Comparison of ENCODE assay signal across 11 cellular contexts in genomic region chr18:58992301-58993231, GRCh38.
DNase-seq lines count a peak whose midpoint lies in the region; ATAC-seq and TF ChIP-seq lines count a peak whose summit lies in the region.
"Had no signal": no experiment of that assay in that cellular context is flagged by ENCODE, and none has a peak within 500 bp of the region (broad histone marks: within the 10 kb centered on the region; RNA-seq: fewer than 3 reads in every experiment).

No MANE protein-coding gene starts in this region.

- TF ChIP-seq POLR2A in transverse colon (IDR thresholded peaks at IDR 0.05) = no peak

- DNase-seq in activated naive CD8-positive, alpha-beta T cell treated with anti-CD3 and anti-CD28 coated beads, Interleukin-2, amount 50 U/mL, for 24 hours = no peak
- DNase-seq in activated naive CD8-positive, alpha-beta T cell treated with anti-CD3 and anti-CD28 coated beads for 36 hours = no peak
- DNase-seq in brain microvascular endothelial cell (no peak), lower lobe of right lung (no peak), transverse colon (no peak), GM03348 (ENCODE audit: low spot score) (no peak)
- DNase-seq in activated effector memory CD4-positive, alpha-beta T cell treated with anti-CD3 and anti-CD28 coated beads, Interleukin-2, amount 50 U/mL, for 16 hours = no peak
- DNase-seq: activated gamma-delta T cell, NCI-H1417 treated with DMSO at 0.1 percent for 48 hours, posterior cingulate gyrus had no signal

- H3K9me3 Mint-ChIP-seq in activated naive CD8-positive, alpha-beta T cell treated with anti-CD3 and anti-CD28 coated beads, Interleukin-2, amount 50 U/mL, for 24 hours = peaks cover 11% of the 10 kb centered on the region
- H3K9me3 Mint-ChIP-seq in activated naive CD8-positive, alpha-beta T cell treated with anti-CD3 and anti-CD28 coated beads for 36 hours = peaks cover 11% of the 10 kb centered on the region

- in situ Hi-C loops in brain microvascular endothelial cell (cut with HindIII; ENCODE audit: low pct_ligation_motif_present, low sequenced_read_pairs) = no loop called here
- in situ Hi-C loops in transverse colon (cut with MboI; ENCODE audit: low pct_ligation_motif_present in 1 of 4, low pct_unique_long_range_greater_than_20kb in 1 of 4, low sequenced_read_pairs in 3 of 4) = no loop called here

- H3K36me3 ChIP-seq in brain microvascular endothelial cell (replicated peaks) (no peaks in the 10 kb centered on the region), lower lobe of right lung (no peaks in the 10 kb centered on the region), transverse colon (no peaks in the 10 kb centered on the region)

- H3K27ac Mint-ChIP-seq in activated naive CD8-positive, alpha-beta T cell treated with anti-CD3 and anti-CD28 coated beads, Interleukin-2, amount 50 U/mL, for 24 hours = peak overlapping the region; percentile 69
- no peak overlapping the region for H3K27ac Mint-ChIP-seq in activated naive CD8-positive, alpha-beta T cell treated with anti-CD3 and anti-CD28 coated beads for 36 hours

- no peak for TF ChIP-seq EP300 in transverse colon (IDR thresholded peaks at IDR 0.05; ENCODE audit: low read depth)

- no peak for ATAC-seq in activated naive CD8-positive, alpha-beta T cell treated with anti-CD3 and anti-CD28 coated beads, Interleukin-2, amount 50 U/mL, for 24 hours
- ATAC-seq in lower lobe of right lung = no peak
- no peak for ATAC-seq in HG03045 (IDR thresholded peaks at IDR 0.05; ENCODE audit: unreplicated experiment)

- H3K27me3 Mint-ChIP-seq in activated naive CD8-positive, alpha-beta T cell treated with anti-CD3 and anti-CD28 coated beads, Interleukin-2, amount 50 U/mL, for 24 hours = peaks cover 20% of the 10 kb centered on the region
- peaks cover 29% of the 10 kb centered on the region for H3K27me3 Mint-ChIP-seq in activated naive CD8-positive, alpha-beta T cell treated with anti-CD3 and anti-CD28 coated beads for 36 hours

- H3K4me3 Mint-ChIP-seq in activated naive CD8-positive, alpha-beta T cell treated with anti-CD3 and anti-CD28 coated beads, Interleukin-2, amount 50 U/mL, for 24 hours = no peak overlapping the region
- no peak overlapping the region for H3K4me3 Mint-ChIP-seq in activated naive CD8-positive, alpha-beta T cell treated with anti-CD3 and anti-CD28 coated beads for 36 hours

- H3K4me1 ChIP-seq in lower lobe of right lung (peaks cover 32% of the 10 kb centered on the region), transverse colon (peaks cover 0 to 6% (median 0%) of the 10 kb centered on the region in 4 donors)

- H3K9me3 ChIP-seq in lower lobe of right lung (no peaks in the 10 kb centered on the region), transverse colon (peaks cover 0 to 3% of the 10 kb centered on the region in 2 donors)

- H3K27me3 ChIP-seq in brain microvascular endothelial cell (replicated peaks) = no peaks in the 10 kb centered on the region
- no peaks in the 10 kb centered on the region for H3K27me3 ChIP-seq in lower lobe of right lung (ENCODE audit: low read depth)
- no peaks in the 10 kb centered on the region for H3K27me3 ChIP-seq in transverse colon

- intact Hi-C loops in lower lobe of right lung (cut with DNase I) (no loop called here), transverse colon (cut with DNase I; ENCODE audit: low total_unique reads) (no loop called here)

- no peak overlapping the region for H3K4me3 ChIP-seq in brain microvascular endothelial cell (ENCODE audit: low read depth, low read length)
- no peak overlapping the region for H3K4me3 ChIP-seq in lower lobe of right lung
- H3K4me3 ChIP-seq in transverse colon = no peak overlapping the region

- peak overlapping the region; percentile 95 for H3K27ac ChIP-seq in brain microvascular endothelial cell
- H3K27ac ChIP-seq in lower lobe of right lung = peak overlapping the region; percentile 37
- peak overlapping the region; percentile 32 to 63 (median 52) for H3K27ac ChIP-seq in transverse colon

- 61 to 74% methylated on average over 12 to 16 of the region's 16 CpGs for WGBS in transverse colon (ENCODE audit: low coverage in 1 of 2), 2 donors

- H3K36me3 Mint-ChIP-seq in activated naive CD8-positive, alpha-beta T cell treated with anti-CD3 and anti-CD28 coated beads, Interleukin-2, amount 50 U/mL, for 24 hours (ENCODE audit: low read depth) = peaks cover 3% of the 10 kb centered on the region
- H3K36me3 Mint-ChIP-seq in activated naive CD8-positive, alpha-beta T cell treated with anti-CD3 and anti-CD28 coated beads for 36 hours = no peaks in the 10 kb centered on the region

- TF ChIP-seq CTCF in brain microvascular endothelial cell (IDR thresholded peaks at IDR 0.05; ENCODE audit: low read depth, low read length, missing control alignments) = no peak
- TF ChIP-seq CTCF in lower lobe of right lung (IDR thresholded peaks at IDR 0.05) = no peak
- no peak for TF ChIP-seq CTCF in transverse colon (IDR thresholded peaks at IDR 0.05)

- H3K4me1 Mint-ChIP-seq in activated naive CD8-positive, alpha-beta T cell treated with anti-CD3 and anti-CD28 coated beads, Interleukin-2, amount 50 U/mL, for 24 hours = peaks cover 23% of the 10 kb centered on the region
- peaks cover 7% of the 10 kb centered on the region for H3K4me1 Mint-ChIP-seq in activated naive CD8-positive, alpha-beta T cell treated with anti-CD3 and anti-CD28 coated beads for 36 hours

Comparison
In these comparisons a context has a peak if more than half of its experiments do, and no peak if none do; other contexts are left out.
1. H3K27ac ChIP-seq: peak in every context shown above with its lines; median percentile 95 in brain microvascular endothelial cell; 52 in transverse colon; 37 in lower lobe of right lung.